ENCODE assay signal across 1 cellular context in the genomic region with DNA sequence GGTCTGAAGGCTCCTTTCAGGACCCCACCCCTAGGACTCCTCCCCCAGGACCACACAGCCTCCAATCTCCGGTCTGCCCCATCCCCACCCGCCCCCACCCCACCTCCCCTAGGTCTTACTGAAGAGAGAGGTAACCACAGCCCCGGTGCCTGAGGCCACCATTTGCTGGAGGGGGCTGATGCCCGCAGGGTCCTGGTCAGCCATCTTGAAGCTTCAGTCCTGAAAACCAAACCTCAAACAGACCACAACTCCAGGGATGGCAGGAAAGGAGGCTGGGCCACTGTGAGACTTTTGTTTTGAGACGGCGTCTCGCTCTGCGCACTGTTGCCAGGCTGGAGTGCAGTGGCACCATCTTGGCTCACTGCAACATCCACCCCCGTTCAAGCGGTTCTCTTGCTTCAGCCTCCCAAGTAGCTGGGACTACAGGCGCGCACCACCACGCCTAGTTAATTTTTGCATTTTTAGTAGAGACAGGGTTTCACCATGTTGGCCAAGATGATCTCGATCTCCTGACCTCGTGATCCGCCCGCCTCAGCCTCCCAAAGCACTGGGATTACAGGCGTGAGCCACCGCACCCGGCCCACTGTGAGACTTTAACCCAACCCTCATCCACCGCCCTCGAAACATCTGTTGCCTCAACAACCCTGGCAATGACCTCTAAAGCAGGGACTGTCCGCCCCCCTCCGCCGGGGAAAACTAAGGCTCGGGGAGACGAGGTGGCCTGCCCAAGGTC.
TF ChIP-seq lines count a peak whose summit lies in the region.

No MANE protein-coding gene starts in this region.

TF ChIP-seq in K562, 482 proteins besides CTCF, POLR2A, EP300 and RAD21:
- 0 out of 2 replicates have a peak, but pooled peaks have one; percentile 23 for TF ChIP-seq ZBTB7A (IDR thresholded peaks at IDR 0.05; ENCODE audit: borderline replicate concordance, control insufficient read depth, low read depth, low read length)
- TF ChIP-seq HDAC2 (IDR thresholded peaks at IDR 0.05) = 0 out of 2 replicates have a peak, but pooled peaks have one; percentile 28
- TF ChIP-seq, protein P1, sequence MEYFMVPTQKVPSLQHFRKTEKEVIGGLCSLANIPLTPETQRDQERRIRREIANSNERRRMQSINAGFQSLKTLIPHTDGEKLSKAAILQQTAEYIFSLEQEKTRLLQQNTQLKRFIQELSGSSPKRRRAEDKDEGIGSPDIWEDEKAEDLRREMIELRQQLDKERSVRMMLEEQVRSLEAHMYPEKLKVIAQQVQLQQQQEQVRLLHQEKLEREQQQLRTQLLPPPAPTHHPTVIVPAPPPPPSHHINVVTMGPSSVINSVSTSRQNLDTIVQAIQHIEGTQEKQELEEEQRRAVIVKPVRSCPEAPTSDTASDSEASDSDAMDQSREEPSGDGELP (CRISPR knock-in tag; IDR thresholded peaks at IDR 0.05; ENCODE audit: borderline replicate concordance) = peak; percentile 25; the same call in 1 of the 2 replicates
- peak in 1 of 3 experiments; percentile 64 for TF ChIP-seq YY1 (IDR thresholded peaks at IDR 0.05; ENCODE audit: borderline replicate concordance in 1 of 3, control insufficient read depth in 1 of 3, extremely low read depth in 1 of 3, insufficient read depth in 3 of 3, insufficient read length in 1 of 3, insufficient replicate concordance in 2 of 3, low read depth in 1 of 3, low read length in 2 of 3)
- TF ChIP-seq, protein P2, sequence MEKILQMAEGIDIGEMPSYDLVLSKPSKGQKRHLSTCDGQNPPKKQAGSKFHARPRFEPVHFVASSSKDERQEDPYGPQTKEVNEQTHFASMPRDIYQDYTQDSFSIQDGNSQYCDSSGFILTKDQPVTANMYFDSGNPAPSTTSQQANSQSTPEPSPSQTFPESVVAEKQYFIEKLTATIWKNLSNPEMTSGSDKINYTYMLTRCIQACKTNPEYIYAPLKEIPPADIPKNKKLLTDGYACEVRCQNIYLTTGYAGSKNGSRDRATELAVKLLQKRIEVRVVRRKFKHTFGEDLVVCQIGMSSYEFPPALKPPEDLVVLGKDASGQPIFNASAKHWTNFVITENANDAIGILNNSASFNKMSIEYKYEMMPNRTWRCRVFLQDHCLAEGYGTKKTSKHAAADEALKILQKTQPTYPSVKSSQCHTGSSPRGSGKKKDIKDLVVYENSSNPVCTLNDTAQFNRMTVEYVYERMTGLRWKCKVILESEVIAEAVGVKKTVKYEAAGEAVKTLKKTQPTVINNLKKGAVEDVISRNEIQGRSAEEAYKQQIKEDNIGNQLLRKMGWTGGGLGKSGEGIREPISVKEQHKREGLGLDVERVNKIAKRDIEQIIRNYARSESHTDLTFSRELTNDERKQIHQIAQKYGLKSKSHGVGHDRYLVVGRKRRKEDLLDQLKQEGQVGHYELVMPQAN (IDR thresholded peaks at IDR 0.05; ENCODE audit: borderline replicate concordance) = 0 out of 2 replicates have a peak, but pooled peaks have one; percentile 15
- peak; percentile 62; the same call in 1 of the 2 replicates for TF ChIP-seq ESRRA (IDR thresholded peaks at IDR 0.05; ENCODE audit: borderline replicate concordance, low read depth)
- TF ChIP-seq, protein P3, sequence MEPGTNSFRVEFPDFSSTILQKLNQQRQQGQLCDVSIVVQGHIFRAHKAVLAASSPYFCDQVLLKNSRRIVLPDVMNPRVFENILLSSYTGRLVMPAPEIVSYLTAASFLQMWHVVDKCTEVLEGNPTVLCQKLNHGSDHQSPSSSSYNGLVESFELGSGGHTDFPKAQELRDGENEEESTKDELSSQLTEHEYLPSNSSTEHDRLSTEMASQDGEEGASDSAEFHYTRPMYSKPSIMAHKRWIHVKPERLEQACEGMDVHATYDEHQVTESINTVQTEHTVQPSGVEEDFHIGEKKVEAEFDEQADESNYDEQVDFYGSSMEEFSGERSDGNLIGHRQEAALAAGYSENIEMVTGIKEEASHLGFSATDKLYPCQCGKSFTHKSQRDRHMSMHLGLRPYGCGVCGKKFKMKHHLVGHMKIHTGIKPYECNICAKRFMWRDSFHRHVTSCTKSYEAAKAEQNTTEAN (CRISPR knock-in tag; IDR thresholded peaks at IDR 0.05) = no peak
- TF ChIP-seq, protein P4, sequence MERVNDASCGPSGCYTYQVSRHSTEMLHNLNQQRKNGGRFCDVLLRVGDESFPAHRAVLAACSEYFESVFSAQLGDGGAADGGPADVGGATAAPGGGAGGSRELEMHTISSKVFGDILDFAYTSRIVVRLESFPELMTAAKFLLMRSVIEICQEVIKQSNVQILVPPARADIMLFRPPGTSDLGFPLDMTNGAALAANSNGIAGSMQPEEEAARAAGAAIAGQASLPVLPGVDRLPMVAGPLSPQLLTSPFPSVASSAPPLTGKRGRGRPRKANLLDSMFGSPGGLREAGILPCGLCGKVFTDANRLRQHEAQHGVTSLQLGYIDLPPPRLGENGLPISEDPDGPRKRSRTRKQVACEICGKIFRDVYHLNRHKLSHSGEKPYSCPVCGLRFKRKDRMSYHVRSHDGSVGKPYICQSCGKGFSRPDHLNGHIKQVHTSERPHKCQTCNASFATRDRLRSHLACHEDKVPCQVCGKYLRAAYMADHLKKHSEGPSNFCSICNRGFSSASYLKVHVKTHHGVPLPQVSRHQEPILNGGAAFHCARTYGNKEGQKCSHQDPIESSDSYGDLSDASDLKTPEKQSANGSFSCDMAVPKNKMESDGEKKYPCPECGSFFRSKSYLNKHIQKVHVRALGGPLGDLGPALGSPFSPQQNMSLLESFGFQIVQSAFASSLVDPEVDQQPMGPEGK (CRISPR knock-in tag; IDR thresholded peaks at IDR 0.05; ENCODE audit: borderline replicate concordance) = no peak
- 0 out of 2 replicates have a peak, but pooled peaks have one; percentile 40 for TF ChIP-seq TOE1 (IDR thresholded peaks at IDR 0.05; ENCODE audit: borderline replicate concordance)
- TF ChIP-seq TOE1 (CRISPR knock-in tag; IDR thresholded peaks at IDR 0.05; ENCODE audit: borderline replicate concordance, low read depth) = no peak
- TF ChIP-seq KAT7 (CRISPR knock-in tag; IDR thresholded peaks at IDR 0.05; ENCODE audit: borderline replicate concordance) = 0 out of 2 replicates have a peak, but pooled peaks have one; percentile 38
- TF ChIP-seq SMARCE1 (IDR thresholded peaks at IDR 0.05) = no peak
- 0 out of 2 replicates have a peak, but pooled peaks have one; percentile 13 for TF ChIP-seq BCOR (IDR thresholded peaks at IDR 0.05)
- 0 out of 4 replicates have a peak, but pooled peaks of 1 of the 2 experiments have one; percentile 34 for TF ChIP-seq TRIM24 (IDR thresholded peaks at IDR 0.05)
- TF ChIP-seq, protein P5, sequence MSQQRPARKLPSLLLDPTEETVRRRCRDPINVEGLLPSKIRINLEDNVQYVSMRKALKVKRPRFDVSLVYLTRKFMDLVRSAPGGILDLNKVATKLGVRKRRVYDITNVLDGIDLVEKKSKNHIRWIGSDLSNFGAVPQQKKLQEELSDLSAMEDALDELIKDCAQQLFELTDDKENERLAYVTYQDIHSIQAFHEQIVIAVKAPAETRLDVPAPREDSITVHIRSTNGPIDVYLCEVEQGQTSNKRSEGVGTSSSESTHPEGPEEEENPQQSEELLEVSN (IDR thresholded peaks at IDR 0.05; ENCODE audit: borderline replicate concordance in 1 of 2, extremely low read depth in 1 of 2, insufficient read depth in 1 of 2, insufficient read length in 1 of 2, low read depth in 1 of 2, low read length in 1 of 2, poor library complexity in 1 of 2, severe bottlenecking in 1 of 2) = no peak
- TF ChIP-seq, protein P6, sequence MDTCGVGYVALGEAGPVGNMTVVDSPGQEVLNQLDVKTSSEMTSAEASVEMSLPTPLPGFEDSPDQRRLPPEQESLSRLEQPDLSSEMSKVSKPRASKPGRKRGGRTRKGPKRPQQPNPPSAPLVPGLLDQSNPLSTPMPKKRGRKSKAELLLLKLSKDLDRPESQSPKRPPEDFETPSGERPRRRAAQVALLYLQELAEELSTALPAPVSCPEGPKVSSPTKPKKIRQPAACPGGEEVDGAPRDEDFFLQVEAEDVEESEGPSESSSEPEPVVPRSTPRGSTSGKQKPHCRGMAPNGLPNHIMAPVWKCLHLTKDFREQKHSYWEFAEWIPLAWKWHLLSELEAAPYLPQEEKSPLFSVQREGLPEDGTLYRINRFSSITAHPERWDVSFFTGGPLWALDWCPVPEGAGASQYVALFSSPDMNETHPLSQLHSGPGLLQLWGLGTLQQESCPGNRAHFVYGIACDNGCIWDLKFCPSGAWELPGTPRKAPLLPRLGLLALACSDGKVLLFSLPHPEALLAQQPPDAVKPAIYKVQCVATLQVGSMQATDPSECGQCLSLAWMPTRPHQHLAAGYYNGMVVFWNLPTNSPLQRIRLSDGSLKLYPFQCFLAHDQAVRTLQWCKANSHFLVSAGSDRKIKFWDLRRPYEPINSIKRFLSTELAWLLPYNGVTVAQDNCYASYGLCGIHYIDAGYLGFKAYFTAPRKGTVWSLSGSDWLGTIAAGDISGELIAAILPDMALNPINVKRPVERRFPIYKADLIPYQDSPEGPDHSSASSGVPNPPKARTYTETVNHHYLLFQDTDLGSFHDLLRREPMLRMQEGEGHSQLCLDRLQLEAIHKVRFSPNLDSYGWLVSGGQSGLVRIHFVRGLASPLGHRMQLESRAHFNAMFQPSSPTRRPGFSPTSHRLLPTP (IDR thresholded peaks at IDR 0.05; ENCODE audit: borderline replicate concordance, extremely low read depth, insufficient read length) = no peak
- no peak for TF ChIP-seq ZFPM2 (CRISPR knock-in tag; IDR thresholded peaks at IDR 0.05)
- TF ChIP-seq, protein P7, sequence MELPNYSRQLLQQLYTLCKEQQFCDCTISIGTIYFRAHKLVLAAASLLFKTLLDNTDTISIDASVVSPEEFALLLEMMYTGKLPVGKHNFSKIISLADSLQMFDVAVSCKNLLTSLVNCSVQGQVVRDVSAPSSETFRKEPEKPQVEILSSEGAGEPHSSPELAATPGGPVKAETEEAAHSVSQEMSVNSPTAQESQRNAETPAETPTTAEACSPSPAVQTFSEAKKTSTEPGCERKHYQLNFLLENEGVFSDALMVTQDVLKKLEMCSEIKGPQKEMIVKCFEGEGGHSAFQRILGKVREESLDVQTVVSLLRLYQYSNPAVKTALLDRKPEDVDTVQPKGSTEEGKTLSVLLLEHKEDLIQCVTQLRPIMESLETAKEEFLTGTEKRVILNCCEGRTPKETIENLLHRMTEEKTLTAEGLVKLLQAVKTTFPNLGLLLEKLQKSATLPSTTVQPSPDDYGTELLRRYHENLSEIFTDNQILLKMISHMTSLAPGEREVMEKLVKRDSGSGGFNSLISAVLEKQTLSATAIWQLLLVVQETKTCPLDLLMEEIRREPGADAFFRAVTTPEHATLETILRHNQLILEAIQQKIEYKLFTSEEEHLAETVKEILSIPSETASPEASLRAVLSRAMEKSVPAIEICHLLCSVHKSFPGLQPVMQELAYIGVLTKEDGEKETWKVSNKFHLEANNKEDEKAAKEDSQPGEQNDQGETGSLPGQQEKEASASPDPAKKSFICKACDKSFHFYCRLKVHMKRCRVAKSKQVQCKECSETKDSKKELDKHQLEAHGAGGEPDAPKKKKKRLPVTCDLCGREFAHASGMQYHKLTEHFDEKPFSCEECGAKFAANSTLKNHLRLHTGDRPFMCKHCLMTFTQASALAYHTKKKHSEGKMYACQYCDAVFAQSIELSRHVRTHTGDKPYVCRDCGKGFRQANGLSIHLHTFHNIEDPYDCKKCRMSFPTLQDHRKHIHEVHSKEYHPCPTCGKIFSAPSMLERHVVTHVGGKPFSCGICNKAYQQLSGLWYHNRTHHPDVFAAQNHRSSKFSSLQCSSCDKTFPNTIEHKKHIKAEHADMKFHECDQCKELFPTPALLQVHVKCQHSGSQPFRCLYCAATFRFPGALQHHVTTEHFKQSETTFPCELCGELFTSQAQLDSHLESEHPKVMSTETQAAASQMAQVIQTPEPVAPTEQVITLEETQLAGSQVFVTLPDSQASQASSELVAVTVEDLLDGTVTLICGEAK (IDR thresholded peaks at IDR 0.05) = 0 out of 2 replicates have a peak, but pooled peaks have one; percentile 8
- TF ChIP-seq, protein P7 (CRISPR knock-in tag; IDR thresholded peaks at IDR 0.05) = no peak
- TF ChIP-seq RBM34 (IDR thresholded peaks at IDR 0.05; ENCODE audit: borderline replicate concordance, insufficient read depth, low read length) = no peak
